Comparison of ENCODE assay signal across 1 cellular context in the genomic region with DNA sequence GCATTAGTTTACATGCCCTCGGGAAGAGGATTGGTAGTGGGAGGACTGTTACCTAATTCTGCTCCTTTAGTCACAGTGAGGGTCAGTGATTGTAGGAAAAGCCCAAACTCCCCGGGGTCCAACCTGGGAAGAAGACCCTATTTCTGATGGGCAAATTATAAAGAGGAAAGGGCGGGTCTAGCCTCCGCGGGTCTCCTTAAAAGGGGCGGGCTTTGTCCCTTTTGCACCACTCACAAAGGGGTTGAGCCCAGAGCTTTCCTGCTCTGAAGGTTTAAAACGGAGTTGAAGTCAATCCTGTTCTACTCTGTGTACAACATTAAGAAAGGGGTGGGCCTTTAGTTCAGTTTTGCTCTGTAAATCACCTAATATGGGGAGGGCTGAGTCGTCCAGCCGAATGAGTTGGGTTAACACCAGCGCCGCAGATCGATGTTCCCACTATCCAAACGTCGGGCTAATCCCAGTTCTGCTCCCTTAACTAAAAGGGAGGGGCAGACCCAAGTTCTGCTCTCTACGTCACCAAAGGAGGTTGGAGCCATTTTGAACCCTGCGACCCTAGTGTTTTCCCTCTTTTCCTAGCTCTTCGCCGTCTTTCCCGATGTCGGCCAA.
A peak's percentile ranks its signal among the peaks of the same experiment; 100 is the strongest.
TF ChIP-seq lines count a peak whose summit lies in the region.

No MANE protein-coding gene starts in this region.

TF ChIP-seq in HepG2, 621 proteins besides CTCF, POLR2A, EP300 and RAD21 (continued from another document and continues in another):
- TF ChIP-seq, protein P1, sequence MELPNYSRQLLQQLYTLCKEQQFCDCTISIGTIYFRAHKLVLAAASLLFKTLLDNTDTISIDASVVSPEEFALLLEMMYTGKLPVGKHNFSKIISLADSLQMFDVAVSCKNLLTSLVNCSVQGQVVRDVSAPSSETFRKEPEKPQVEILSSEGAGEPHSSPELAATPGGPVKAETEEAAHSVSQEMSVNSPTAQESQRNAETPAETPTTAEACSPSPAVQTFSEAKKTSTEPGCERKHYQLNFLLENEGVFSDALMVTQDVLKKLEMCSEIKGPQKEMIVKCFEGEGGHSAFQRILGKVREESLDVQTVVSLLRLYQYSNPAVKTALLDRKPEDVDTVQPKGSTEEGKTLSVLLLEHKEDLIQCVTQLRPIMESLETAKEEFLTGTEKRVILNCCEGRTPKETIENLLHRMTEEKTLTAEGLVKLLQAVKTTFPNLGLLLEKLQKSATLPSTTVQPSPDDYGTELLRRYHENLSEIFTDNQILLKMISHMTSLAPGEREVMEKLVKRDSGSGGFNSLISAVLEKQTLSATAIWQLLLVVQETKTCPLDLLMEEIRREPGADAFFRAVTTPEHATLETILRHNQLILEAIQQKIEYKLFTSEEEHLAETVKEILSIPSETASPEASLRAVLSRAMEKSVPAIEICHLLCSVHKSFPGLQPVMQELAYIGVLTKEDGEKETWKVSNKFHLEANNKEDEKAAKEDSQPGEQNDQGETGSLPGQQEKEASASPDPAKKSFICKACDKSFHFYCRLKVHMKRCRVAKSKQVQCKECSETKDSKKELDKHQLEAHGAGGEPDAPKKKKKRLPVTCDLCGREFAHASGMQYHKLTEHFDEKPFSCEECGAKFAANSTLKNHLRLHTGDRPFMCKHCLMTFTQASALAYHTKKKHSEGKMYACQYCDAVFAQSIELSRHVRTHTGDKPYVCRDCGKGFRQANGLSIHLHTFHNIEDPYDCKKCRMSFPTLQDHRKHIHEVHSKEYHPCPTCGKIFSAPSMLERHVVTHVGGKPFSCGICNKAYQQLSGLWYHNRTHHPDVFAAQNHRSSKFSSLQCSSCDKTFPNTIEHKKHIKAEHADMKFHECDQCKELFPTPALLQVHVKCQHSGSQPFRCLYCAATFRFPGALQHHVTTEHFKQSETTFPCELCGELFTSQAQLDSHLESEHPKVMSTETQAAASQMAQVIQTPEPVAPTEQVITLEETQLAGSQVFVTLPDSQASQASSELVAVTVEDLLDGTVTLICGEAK (IDR thresholded peaks at IDR 0.05) = no peak
- TF ChIP-seq, protein P1 (CRISPR knock-in tag; IDR thresholded peaks at IDR 0.05) = no peak; the same call in 1 of the 2 replicates
- TF ChIP-seq KLF12 (CRISPR knock-in tag; IDR thresholded peaks at IDR 0.05; ENCODE audit: borderline replicate concordance) (no peak), BCL6 (CRISPR knock-in tag; IDR thresholded peaks at IDR 0.05) (no peak), RFXAP (CRISPR knock-in tag; IDR thresholded peaks at IDR 0.05; ENCODE audit: borderline replicate concordance) (no peak), TAF1 (CRISPR knock-in tag; IDR thresholded peaks at IDR 0.05) (peak; percentile 51; the same call in 1 of the 2 replicates), NFYB (CRISPR knock-in tag; IDR thresholded peaks at IDR 0.05) (no peak), SMC3 (IDR thresholded peaks at IDR 0.05; ENCODE audit: low read length) (no peak), SP2 (CRISPR knock-in tag; IDR thresholded peaks at IDR 0.05) (no peak), ARNT2 (CRISPR knock-in tag; IDR thresholded peaks at IDR 0.05; ENCODE audit: low read depth) (peak; percentile 38), GTF3A (CRISPR knock-in tag; conservative IDR thresholded peaks at IDR 0.05) (no peak), SALL1 (CRISPR knock-in tag; IDR thresholded peaks at IDR 0.05) (no peak; the same call in 1 of the 2 replicates), ZMYM3 (CRISPR knock-in tag; IDR thresholded peaks at IDR 0.05) (0 out of 2 replicates have a peak, but pooled peaks have one; percentile 56), ZFP36L2 (CRISPR knock-in tag; IDR thresholded peaks at IDR 0.05) (no peak), WIZ (CRISPR knock-in tag; IDR thresholded peaks at IDR 0.05) (no peak), ZNF577 (CRISPR knock-in tag; IDR thresholded peaks at IDR 0.05; ENCODE audit: borderline replicate concordance, low read depth) (peak; percentile 76; the same call in 1 of the 2 replicates), HIVEP1 (CRISPR knock-in tag; IDR thresholded peaks at IDR 0.05) (no peak), ETV5 (CRISPR knock-in tag; IDR thresholded peaks at IDR 0.05; ENCODE audit: borderline replicate concordance) (no peak), ATF7 (IDR thresholded peaks at IDR 0.05) (no peak), ATF7 (CRISPR knock-in tag; IDR thresholded peaks at IDR 0.05) (0 out of 2 replicates have a peak, but pooled peaks have one; percentile 27), SALL2 (CRISPR knock-in tag; IDR thresholded peaks at IDR 0.05) (no peak), ADNP (CRISPR knock-in tag; IDR thresholded peaks at IDR 0.05) (no peak), ZNF383 (CRISPR knock-in tag; IDR thresholded peaks at IDR 0.05; ENCODE audit: borderline replicate concordance) (no peak; the same call in 1 of the 2 replicates), POGZ (CRISPR knock-in tag; IDR thresholded peaks at IDR 0.05) (no peak), JUN (CRISPR knock-in tag; IDR thresholded peaks at IDR 0.05) (peak; percentile 26)
- TF ChIP-seq, protein P2, sequence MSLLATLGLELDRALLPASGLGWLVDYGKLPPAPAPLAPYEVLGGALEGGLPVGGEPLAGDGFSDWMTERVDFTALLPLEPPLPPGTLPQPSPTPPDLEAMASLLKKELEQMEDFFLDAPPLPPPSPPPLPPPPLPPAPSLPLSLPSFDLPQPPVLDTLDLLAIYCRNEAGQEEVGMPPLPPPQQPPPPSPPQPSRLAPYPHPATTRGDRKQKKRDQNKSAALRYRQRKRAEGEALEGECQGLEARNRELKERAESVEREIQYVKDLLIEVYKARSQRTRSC (CRISPR knock-in tag; IDR thresholded peaks at IDR 0.05; ENCODE audit: low read depth) = no peak
- TF ChIP-seq, protein P3, sequence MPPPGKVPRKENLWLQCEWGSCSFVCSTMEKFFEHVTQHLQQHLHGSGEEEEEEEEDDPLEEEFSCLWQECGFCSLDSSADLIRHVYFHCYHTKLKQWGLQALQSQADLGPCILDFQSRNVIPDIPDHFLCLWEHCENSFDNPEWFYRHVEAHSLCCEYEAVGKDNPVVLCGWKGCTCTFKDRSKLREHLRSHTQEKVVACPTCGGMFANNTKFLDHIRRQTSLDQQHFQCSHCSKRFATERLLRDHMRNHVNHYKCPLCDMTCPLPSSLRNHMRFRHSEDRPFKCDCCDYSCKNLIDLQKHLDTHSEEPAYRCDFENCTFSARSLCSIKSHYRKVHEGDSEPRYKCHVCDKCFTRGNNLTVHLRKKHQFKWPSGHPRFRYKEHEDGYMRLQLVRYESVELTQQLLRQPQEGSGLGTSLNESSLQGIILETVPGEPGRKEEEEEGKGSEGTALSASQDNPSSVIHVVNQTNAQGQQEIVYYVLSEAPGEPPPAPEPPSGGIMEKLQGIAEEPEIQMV (CRISPR knock-in tag; IDR thresholded peaks at IDR 0.05; ENCODE audit: low read depth) = no peak
- TF ChIP-seq, protein P4, sequence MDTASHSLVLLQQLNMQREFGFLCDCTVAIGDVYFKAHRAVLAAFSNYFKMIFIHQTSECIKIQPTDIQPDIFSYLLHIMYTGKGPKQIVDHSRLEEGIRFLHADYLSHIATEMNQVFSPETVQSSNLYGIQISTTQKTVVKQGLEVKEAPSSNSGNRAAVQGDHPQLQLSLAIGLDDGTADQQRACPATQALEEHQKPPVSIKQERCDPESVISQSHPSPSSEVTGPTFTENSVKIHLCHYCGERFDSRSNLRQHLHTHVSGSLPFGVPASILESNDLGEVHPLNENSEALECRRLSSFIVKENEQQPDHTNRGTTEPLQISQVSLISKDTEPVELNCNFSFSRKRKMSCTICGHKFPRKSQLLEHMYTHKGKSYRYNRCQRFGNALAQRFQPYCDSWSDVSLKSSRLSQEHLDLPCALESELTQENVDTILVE (CRISPR knock-in tag; IDR thresholded peaks at IDR 0.05) = 0 out of 2 replicates have a peak, but pooled peaks have one; percentile 21
- TF ChIP-seq, protein P5, sequence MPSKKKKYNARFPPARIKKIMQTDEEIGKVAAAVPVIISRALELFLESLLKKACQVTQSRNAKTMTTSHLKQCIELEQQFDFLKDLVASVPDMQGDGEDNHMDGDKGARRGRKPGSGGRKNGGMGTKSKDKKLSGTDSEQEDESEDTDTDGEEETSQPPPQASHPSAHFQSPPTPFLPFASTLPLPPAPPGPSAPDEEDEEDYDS (CRISPR knock-in tag; IDR thresholded peaks at IDR 0.05) = peak; percentile 66
- TF ChIP-seq, protein P6, sequence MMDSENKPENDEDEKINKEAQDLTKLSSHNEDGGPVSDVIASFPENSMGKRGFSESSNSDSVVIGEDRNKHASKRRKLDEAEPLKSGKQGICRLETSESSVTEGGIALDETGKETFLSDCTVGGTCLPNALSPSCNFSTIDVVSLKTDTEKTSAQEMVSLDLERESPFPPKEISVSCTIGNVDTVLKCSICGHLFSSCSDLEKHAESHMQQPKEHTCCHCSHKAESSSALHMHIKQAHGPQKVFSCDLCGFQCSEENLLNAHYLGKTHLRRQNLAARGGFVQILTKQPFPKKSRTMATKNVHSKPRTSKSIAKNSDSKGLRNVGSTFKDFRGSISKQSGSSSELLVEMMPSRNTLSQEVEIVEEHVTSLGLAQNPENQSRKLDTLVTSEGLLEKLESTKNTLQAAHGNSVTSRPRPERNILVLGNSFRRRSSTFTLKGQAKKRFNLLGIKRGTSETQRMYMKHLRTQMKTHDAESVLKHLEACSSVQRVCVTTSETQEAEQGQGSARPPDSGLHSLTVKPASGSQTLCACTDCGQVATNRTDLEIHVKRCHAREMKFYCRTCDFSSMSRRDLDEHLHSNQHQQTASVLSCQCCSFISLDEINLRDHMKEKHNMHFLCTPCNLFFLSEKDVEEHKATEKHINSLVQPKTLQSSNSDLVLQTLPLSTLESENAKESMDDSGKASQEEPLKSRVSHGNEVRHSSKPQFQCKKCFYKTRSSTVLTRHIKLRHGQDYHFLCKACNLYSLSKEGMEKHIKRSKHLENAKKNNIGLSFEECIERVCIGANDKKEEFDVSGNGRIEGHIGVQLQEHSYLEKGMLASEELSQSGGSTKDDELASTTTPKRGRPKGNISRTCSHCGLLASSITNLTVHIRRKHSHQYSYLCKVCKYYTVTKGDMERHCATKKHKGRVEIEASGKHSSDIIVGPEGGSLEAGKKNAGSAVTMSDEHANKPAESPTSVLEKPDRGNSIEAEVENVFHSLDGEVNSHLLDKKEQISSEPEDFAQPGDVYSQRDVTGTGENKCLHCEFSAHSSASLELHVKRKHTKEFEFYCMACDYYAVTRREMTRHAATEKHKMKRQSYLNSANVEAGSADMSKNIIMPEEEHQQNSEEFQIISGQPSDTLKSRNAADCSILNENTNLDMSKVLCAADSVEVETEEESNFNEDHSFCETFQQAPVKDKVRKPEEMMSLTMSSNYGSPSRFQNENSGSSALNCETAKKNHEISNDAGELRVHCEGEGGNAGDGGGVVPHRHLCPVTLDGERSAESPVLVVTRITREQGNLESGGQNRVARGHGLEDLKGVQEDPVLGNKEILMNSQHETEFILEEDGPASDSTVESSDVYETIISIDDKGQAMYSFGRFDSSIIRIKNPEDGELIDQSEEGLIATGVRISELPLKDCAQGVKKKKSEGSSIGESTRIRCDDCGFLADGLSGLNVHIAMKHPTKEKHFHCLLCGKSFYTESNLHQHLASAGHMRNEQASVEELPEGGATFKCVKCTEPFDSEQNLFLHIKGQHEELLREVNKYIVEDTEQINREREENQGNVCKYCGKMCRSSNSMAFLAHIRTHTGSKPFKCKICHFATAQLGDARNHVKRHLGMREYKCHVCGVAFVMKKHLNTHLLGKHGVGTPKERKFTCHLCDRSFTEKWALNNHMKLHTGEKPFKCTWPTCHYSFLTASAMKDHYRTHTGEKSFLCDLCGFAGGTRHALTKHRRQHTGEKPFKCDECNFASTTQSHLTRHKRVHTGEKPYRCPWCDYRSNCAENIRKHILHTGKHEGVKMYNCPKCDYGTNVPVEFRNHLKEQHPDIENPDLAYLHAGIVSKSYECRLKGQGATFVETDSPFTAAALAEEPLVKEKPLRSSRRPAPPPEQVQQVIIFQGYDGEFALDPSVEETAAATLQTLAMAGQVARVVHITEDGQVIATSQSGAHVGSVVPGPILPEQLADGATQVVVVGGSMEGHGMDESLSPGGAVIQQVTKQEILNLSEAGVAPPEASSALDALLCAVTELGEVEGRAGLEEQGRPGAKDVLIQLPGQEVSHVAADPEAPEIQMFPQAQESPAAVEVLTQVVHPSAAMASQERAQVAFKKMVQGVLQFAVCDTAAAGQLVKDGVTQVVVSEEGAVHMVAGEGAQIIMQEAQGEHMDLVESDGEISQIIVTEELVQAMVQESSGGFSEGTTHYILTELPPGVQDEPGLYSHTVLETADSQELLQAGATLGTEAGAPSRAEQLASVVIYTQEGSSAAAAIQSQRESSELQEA (CRISPR knock-in tag; IDR thresholded peaks at IDR 0.05; ENCODE audit: not compliant biosample characterization) = no peak
- TF ChIP-seq, protein P7, sequence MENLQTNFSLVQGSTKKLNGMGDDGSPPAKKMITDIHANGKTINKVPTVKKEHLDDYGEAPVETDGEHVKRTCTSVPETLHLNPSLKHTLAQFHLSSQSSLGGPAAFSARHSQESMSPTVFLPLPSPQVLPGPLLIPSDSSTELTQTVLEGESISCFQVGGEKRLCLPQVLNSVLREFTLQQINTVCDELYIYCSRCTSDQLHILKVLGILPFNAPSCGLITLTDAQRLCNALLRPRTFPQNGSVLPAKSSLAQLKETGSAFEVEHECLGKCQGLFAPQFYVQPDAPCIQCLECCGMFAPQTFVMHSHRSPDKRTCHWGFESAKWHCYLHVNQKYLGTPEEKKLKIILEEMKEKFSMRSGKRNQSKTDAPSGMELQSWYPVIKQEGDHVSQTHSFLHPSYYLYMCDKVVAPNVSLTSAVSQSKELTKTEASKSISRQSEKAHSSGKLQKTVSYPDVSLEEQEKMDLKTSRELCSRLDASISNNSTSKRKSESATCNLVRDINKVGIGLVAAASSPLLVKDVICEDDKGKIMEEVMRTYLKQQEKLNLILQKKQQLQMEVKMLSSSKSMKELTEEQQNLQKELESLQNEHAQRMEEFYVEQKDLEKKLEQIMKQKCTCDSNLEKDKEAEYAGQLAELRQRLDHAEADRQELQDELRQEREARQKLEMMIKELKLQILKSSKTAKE (CRISPR knock-in tag; IDR thresholded peaks at IDR 0.05; ENCODE audit: borderline replicate concordance) = no peak
